ENCODE assay signal across 8 cellular contexts in the genomic region with DNA sequence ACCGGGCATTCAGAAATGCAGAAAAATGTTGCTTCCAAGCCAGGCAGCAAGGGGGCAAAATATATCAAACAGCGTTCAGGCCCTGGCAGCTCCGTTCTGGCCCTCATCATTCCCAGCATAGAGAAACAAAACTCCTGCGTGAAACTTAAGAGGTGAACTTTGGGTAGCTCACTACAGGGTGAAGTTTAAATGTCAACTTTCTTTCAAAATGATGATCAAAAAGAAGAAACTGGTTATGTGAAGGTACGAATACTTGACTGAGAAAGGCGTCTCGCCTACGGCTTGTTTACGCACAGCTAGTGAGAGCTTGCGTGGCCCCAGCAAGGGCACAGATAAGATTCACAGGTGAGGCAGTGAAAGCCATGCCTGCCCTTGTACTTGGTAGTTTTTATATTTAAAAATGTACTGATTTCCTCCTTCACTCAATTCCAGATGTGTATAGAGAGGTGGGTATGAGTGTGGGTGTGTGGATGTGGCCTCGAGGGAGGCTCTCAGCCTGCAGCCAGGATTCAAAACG.
DNase-seq lines count a peak whose midpoint lies in the region; ATAC-seq and TF ChIP-seq lines count a peak whose summit lies in the region.

No MANE protein-coding gene starts in this region.

- no peaks in the 10 kb centered on the region for H3K9me3 ChIP-seq in ascending aorta
- no peaks in the 10 kb centered on the region for H3K9me3 ChIP-seq in esophagus muscularis mucosa
- H3K9me3 ChIP-seq in prostate gland, result no peaks in the 10 kb centered on the region

- H3K4me3 ChIP-seq in ascending aorta, result no peak overlapping the region
- no peak overlapping the region for H3K4me3 ChIP-seq in esophagus muscularis mucosa
- no peak overlapping the region for H3K4me3 ChIP-seq in prostate gland

- H3K4me1 Mint-ChIP-seq in activated CD4-positive, alpha-beta memory T cell treated with anti-CD3 and anti-CD28 coated beads, Interleukin-2, amount 10 ng/mL, durations not matched to agents 7 days and 5 days, result peaks cover 64% of the 10 kb centered on the region
- H3K4me1 Mint-ChIP-seq in nephron, result peaks cover 34% of the 10 kb centered on the region

- H3K27ac Mint-ChIP-seq in activated CD4-positive, alpha-beta memory T cell treated with anti-CD3 and anti-CD28 coated beads, Interleukin-2, amount 10 ng/mL, durations not matched to agents 7 days and 5 days, result peak overlapping the region; percentile 88
- peak overlapping the region; percentile 29 to 63 (median 59) for H3K27ac Mint-ChIP-seq in nephron

- H3K36me3 ChIP-seq in ascending aorta (peaks cover 7 to 9% of the 10 kb centered on the region in 2 donors), esophagus muscularis mucosa (peaks cover 0 to 12% (median 9%) of the 10 kb centered on the region in 4 donors), prostate gland (no peaks in the 10 kb centered on the region)

- CTCF ChIA-PET in activated CD4-positive, alpha-beta memory T cell treated with anti-CD3 and anti-CD28 coated beads, Interleukin-2, amount 10 ng/mL, durations not matched to agents 7 days and 5 days (lab: Charles Lee), result interaction anchor here (0.6 to 2.3 kb wide), 7 partner anchors 15 to 159 kb away, joined by 3 to 15 read pairs (median 6); no protein-coding TSS in a partner anchor

- H3K4me1 ChIP-seq in ascending aorta, result peaks cover 5 to 13% of the 10 kb centered on the region in 2 donors
- H3K4me1 ChIP-seq in esophagus muscularis mucosa, result peaks cover 15 to 27% (median 19%) of the 10 kb centered on the region in 4 donors
- H3K4me1 ChIP-seq in prostate gland (replicated peaks), result peaks cover 7% of the 10 kb centered on the region

- no peak for TF ChIP-seq CTCF in nephron (IDR thresholded peaks at IDR 0.05; ENCODE audit: unreplicated experiment in 3 of 3)
- no peak for TF ChIP-seq CTCF in ascending aorta (IDR thresholded peaks at IDR 0.05)
- no peak for TF ChIP-seq CTCF in esophagus muscularis mucosa (IDR thresholded peaks at IDR 0.05)
- TF ChIP-seq CTCF in prostate gland (IDR thresholded peaks at IDR 0.05), result no peak

- WGBS in esophagus muscularis mucosa, result 82% methylated on average over 12 of the region's 12 CpGs
- 90% methylated on average over 12 of the region's 12 CpGs for WGBS in prostate gland

- H3K36me3 Mint-ChIP-seq in activated CD4-positive, alpha-beta memory T cell treated with anti-CD3 and anti-CD28 coated beads, Interleukin-2, amount 10 ng/mL, durations not matched to agents 7 days and 5 days (ENCODE audit: low read depth), result peaks cover 8% of the 10 kb centered on the region
- no peaks in the 10 kb centered on the region for H3K36me3 Mint-ChIP-seq in nephron (ENCODE audit: low read depth)

- POLR2A ChIA-PET in activated CD4-positive, alpha-beta memory T cell treated with anti-CD3 and anti-CD28 coated beads, Interleukin-2, amount 10 ng/mL, durations not matched to agents 7 days and 5 days (lab: Charles Lee), result interaction anchor here (0.9 to 2.9 kb wide), 10 partner anchors 11 to 464 kb away, joined by 3 to 40 read pairs (median 4); a partner anchor contains a TSS

- no peak for TF ChIP-seq POLR2A in esophagus muscularis mucosa (IDR thresholded peaks at IDR 0.05; ENCODE audit: low read depth)
- no peak for TF ChIP-seq POLR2A in prostate gland (IDR thresholded peaks at IDR 0.05)

- H3K27ac ChIP-seq in ascending aorta, result no peak overlapping the region
- no peak overlapping the region for H3K27ac ChIP-seq in esophagus muscularis mucosa (replicated peaks in 1 of 4)
- no peak overlapping the region for H3K27ac ChIP-seq in prostate gland

- H3K4me3 Mint-ChIP-seq in activated CD4-positive, alpha-beta memory T cell treated with anti-CD3 and anti-CD28 coated beads, Interleukin-2, amount 10 ng/mL, durations not matched to agents 7 days and 5 days, result peak overlapping the region; percentile 65
- peak overlapping the region in 1 of 3 experiments; percentile 14 for H3K4me3 Mint-ChIP-seq in nephron

- ATAC-seq in GM19035 (IDR thresholded peaks at IDR 0.05; ENCODE audit: unreplicated experiment) (peak; percentile 48), HG03095 (IDR thresholded peaks at IDR 0.05; ENCODE audit: unreplicated experiment) (peak; percentile 40)

- peak; percentile 49 for DNase-seq in activated CD4-positive, alpha-beta memory T cell treated with anti-CD3 and anti-CD28 coated beads, Interleukin-2, amount 10 ng/mL, durations not matched to agents 7 days and 5 days
- DNase-seq in putamen (ENCODE audit: low spot score) (no peak), ascending aorta (ENCODE audit: low spot score in 2 of 2) (no peak), esophagus muscularis mucosa (ENCODE audit: extremely low spot score) (no peak), prostate gland (ENCODE audit: low spot score) (no peak)

- no peaks in the 10 kb centered on the region for H3K9me3 Mint-ChIP-seq in activated CD4-positive, alpha-beta memory T cell treated with anti-CD3 and anti-CD28 coated beads, Interleukin-2, amount 10 ng/mL, durations not matched to agents 7 days and 5 days
- H3K9me3 Mint-ChIP-seq in nephron, result no peaks in the 10 kb centered on the region

- H3K27me3 ChIP-seq in ascending aorta, result no peaks in the 10 kb centered on the region
- H3K27me3 ChIP-seq in esophagus muscularis mucosa, result no peaks in the 10 kb centered on the region
- H3K27me3 ChIP-seq in prostate gland (replicated peaks; ENCODE audit: insufficient read depth), result no peaks in the 10 kb centered on the region

- intact Hi-C loops in ascending aorta (cut with DNase I), result no loop called here
- intact Hi-C loops in esophagus muscularis mucosa (cut with DNase I), result no loop called here
- intact Hi-C loops in prostate gland (cut with DNase I), result no loop called here

- no peak for TF ChIP-seq EP300 in esophagus muscularis mucosa (IDR thresholded peaks at IDR 0.05)

- no peaks in the 10 kb centered on the region for H3K27me3 Mint-ChIP-seq in activated CD4-positive, alpha-beta memory T cell treated with anti-CD3 and anti-CD28 coated beads, Interleukin-2, amount 10 ng/mL, durations not matched to agents 7 days and 5 days
- H3K27me3 Mint-ChIP-seq in nephron (ENCODE audit: low read depth), result peaks cover 9% of the 10 kb centered on the region
